Comparison of ENCODE assay signal across 19 cellular contexts in the genomic region with DNA sequence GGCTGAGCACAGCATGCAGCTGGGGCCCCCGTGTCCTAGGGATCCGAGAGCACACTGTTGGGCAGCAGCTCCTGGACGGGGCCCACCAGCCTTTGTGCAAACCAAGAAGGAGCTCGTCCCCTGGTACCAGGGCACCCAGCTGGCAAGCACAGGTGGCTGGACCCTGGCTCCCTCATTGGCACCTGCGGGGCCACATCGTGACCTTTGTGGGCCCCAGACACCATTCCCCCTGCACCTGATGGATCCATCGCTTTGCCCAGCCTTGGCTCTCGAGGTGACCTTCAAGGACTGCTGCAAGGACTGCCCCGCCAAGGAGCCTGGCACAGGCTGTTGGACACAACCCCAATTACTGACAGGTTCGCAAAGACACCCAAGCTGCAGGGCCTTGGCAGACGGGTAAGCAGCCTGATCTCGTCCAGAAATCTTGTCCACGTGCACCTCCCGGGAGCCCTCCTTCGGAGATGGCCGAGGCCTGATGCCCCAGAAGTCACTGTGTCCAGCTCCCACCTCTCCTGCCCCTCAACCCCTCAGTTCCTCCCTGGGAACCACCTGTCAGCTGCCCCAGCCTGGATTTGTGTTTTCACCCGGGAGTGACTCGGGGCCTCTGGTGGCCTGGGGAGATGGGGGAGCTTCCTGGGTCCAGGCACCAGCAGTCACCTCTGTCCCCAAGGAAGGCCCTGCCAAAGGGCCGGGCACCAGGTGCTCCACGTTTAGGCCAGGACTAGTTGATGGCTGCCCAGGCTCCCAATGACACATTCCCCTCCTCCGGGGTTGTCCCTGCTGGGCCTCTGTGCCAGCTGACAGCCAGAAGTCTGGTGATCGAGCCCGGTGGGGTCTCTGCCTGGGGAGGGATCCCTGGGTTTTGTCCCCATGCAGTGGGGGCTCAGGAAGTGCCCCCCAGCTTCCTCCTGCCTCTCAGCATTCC.
"Had no signal": no experiment of that assay in that cellular context is flagged by ENCODE, and none has a peak within 500 bp of the region (broad histone marks: within the 10 kb centered on the region; RNA-seq: fewer than 3 reads in every experiment).

No MANE protein-coding gene starts in this region.

- H3K4me3 ChIP-seq: ascending aorta, breast epithelium, gastrocnemius medialis, heart left ventricle, smooth muscle cell, transverse colon had no signal

- H3K27me3 ChIP-seq: ascending aorta had no signal

- H3K27ac ChIP-seq: ascending aorta, breast epithelium, gastrocnemius medialis, heart left ventricle, neutrophil, transverse colon had no signal

- H3K4me2 ChIP-seq: smooth muscle cell had no signal

- H3K4me1 ChIP-seq: ascending aorta, breast epithelium, gastrocnemius medialis, transverse colon had no signal

- DNase-seq: activated CD4-positive, alpha-beta T cell treated with anti-CD3 and anti-CD28 coated beads for 1 hour; activated CD4-positive, alpha-beta T cell treated with anti-CD3 and anti-CD28 coated beads, Interleukin-2, amount 50 U/mL, for 4 hours; activated effector memory CD4-positive, alpha-beta T cell treated with anti-CD3 and anti-CD28 coated beads, Interleukin-2, amount 50 U/mL, for 16 hours; activated T-cell treated with anti-CD3 and anti-CD28 coated beads, Interleukin-2, amount 50 U/mL, for 24 hours; erythroblast; gastrocnemius medialis; naive thymus-derived CD4-positive, alpha-beta T cell; stimulated activated naive CD8-positive, alpha-beta T cell treated with anti-CD3 and anti-CD28 coated beads, Interleukin-15, Interleukin-2, amounts not matched to agents 100 U/mL and 50 U/mL, for 24 hours; T-helper 1 cell; T1000; transverse colon had no signal

- H3K36me3 ChIP-seq: ascending aorta, breast epithelium, gastrocnemius medialis, heart left ventricle, neutrophil, transverse colon had no signal

- ATAC-seq: gastrocnemius medialis; heart left ventricle; left lobe of liver; naive thymus-derived CD4-positive, alpha-beta T cell; right cardiac atrium; SK-N-SH treated with all-trans-retinoic acid at 6 μM for 48 hours; stimulated activated naive CD8-positive, alpha-beta T cell treated with anti-CD3 and anti-CD28 coated beads, Interleukin-15, Interleukin-2, amounts not matched to agents 100 U/mL and 50 U/mL, for 24 hours had no signal

- H3K9me3 ChIP-seq: ascending aorta, breast epithelium, gastrocnemius medialis, heart left ventricle, neutrophil, transverse colon had no signal
